ENCODE assay signal across 8 cellular contexts in genomic region chr17:350706-351435, GRCh38. TPM values are rescaled to one million over a fixed set of nuclear protein-coding genes. Genes with fewer than 3 reads are reported as not detected.
DNase-seq lines count a peak whose midpoint lies in the region; ATAC-seq, FAIRE-seq and TF ChIP-seq lines count a peak whose summit lies in the region.

No MANE protein-coding gene starts in this region.

- H3K27ac ChIP-seq in small intestine (ENCODE audit: low read depth in 1 of 2, low read length in 1 of 2): peak overlapping the region; percentile 84 to 96

- H3K4me3 ChIP-seq in HFF-Myc (replicated peaks; ENCODE audit: low read depth, low read length) (no peak overlapping the region), small intestine (ENCODE audit: low read depth in 1 of 2, low read length in 2 of 2) (no peak overlapping the region)

- H3K36me3 ChIP-seq in small intestine (ENCODE audit: control insufficient read depth in 2 of 2, insufficient read depth in 2 of 2, low read length in 2 of 2): no peaks in the 10 kb centered on the region

- peaks cover 10 to 12% of the 10 kb centered on the region in 2 donors for H3K4me1 ChIP-seq in small intestine (ENCODE audit: control insufficient read depth in 2 of 2, insufficient read depth in 1 of 2, low read depth in 1 of 2, low read length in 1 of 2)

- H3K9me3 ChIP-seq in small intestine (ENCODE audit: control insufficient read depth, low read depth): no peaks in the 10 kb centered on the region

- WGBS in small intestine, 3 donors: 32 to 44% (median 41%) methylated on average over 8 of the region's 8 CpGs

- no peaks in the 10 kb centered on the region for H3K27me3 ChIP-seq in small intestine (ENCODE audit: control insufficient read depth in 2 of 2, insufficient read depth in 2 of 2, low read length in 2 of 2)

- FAIRE-seq in small intestine (lab: Jason Lieb, UNC): no peak

- no peak for TF ChIP-seq CTCF in HFF-Myc (IDR thresholded peaks at IDR 0.05; ENCODE audit: low read depth, low read length, missing control alignments)

- peak; percentile 21 for DNase-seq in HFF-Myc (ENCODE audit: extremely low read depth, low read depth)
- DNase-seq in amniotic epithelial cell (ENCODE audit: low read depth): peak; percentile 84
- peak; percentile 82 for DNase-seq in hepatic stellate cell (ENCODE audit: low spot score)
- DNase-seq in small intestine: peak; percentile 98
- DNase-seq in NCI-H69 (lab: John Stamatoyannopoulos, UW): no peak
- no peak for DNase-seq in NCI-H446 treated with DMSO at 0.1 percent for 48 hours (lab: John Stamatoyannopoulos, UW)

- ATAC-seq in GM18870 (IDR thresholded peaks at IDR 0.05; ENCODE audit: unreplicated experiment) (no peak), GM21576 (IDR thresholded peaks at IDR 0.05; ENCODE audit: unreplicated experiment) (no peak)

RNA-seq across cellular contexts. Expression of gene RPH3AL, which starts 1.7 kb away (rescaled TPM):
- polyA plus RNA-seq in small intestine: 10 to 100 TPM; 10.5 to 18.8 (median 13.3) TPM

Comparison
In these comparisons a context has a peak if more than half of its experiments do, and no peak if none do; other contexts are left out.
1. DNase-seq: peak in HFF-Myc (single experiment), amniotic epithelial cell (single experiment), hepatic stellate cell (single experiment) and small intestine (single experiment); none in NCI-H69 (single experiment) and NCI-H446 treated with DMSO at 0.1 percent for 48 hours (single experiment).